In genomic region chr12:94073441-94074051, GRCh38 we compare ENCODE assay signal across 19 cellular contexts.
DNase-seq lines count a peak whose midpoint lies in the region; ATAC-seq and TF ChIP-seq lines count a peak whose summit lies in the region.
"Had no signal": no experiment of that assay in that cellular context is flagged by ENCODE, and none has a peak within 500 bp of the region (broad histone marks: within the 10 kb centered on the region; RNA-seq: fewer than 3 reads in every experiment).

No MANE protein-coding gene starts in this region.

- H3K27me3 ChIP-seq in breast epithelium: no peaks in the 10 kb centered on the region
- no peaks in the 10 kb centered on the region for H3K27me3 ChIP-seq in heart left ventricle
- H3K27me3 ChIP-seq in gastrocnemius medialis: no peaks in the 10 kb centered on the region
- H3K27me3 ChIP-seq in Peyer's patch: no peaks in the 10 kb centered on the region
- H3K27me3 ChIP-seq: foreskin keratinocyte, testis had no signal

- no peak for DNase-seq in breast epithelium (ENCODE audit: low spot score in 2 of 2)
- peak in 4 of 5 donors; percentile 13 to 91 (median 34) for DNase-seq in heart left ventricle
- peak; percentile 86 to 95 for DNase-seq in gastrocnemius medialis
- DNase-seq in NCI-H1092 (lab: John Stamatoyannopoulos, UW): no peak
- DNase-seq in Peyer's patch: no peak
- DNase-seq in pons (ENCODE audit: low spot score): no peak
- DNase-seq in UCSD-AML1 (lab: John Stamatoyannopoulos, UW; ENCODE audit: unreplicated experiment): no peak
- DNase-seq: activated CD4-positive, alpha-beta T cell treated with anti-CD3 and anti-CD28 coated beads, Interleukin-2, amount 10 ng/mL, durations not matched to agents 24 days and 14 days; activated naive CD4-positive, alpha-beta T cell treated with anti-CD3 and anti-CD28 coated beads, Interleukin-2, amount 10 ng/mL, durations not matched to agents 7 days and 5 days; COR-L47; foreskin keratinocyte; NCI-H1436 treated with DMSO at 0.1 percent for 48 hours; OCI-M1; SK-N-SH; stimulated activated CD4-positive, alpha-beta T cell treated with anti-CD3 and anti-CD28 coated beads, Interleukin-2, amount 100 ng/mL, for 24 hours; testis had no signal

- in situ Hi-C loops in gastrocnemius medialis (cut with MboI; ENCODE audit: low sequenced_read_pairs in 4 of 4): loop anchor here in 2 of 4 donors (5.0 to 10.0 kb wide), 2 partner anchors 91 to 399 kb away; partner anchors contain the start of gene CRADD (in 1 of the 2)

- H3K9me3 ChIP-seq in HEK293 (ENCODE audit: control insufficient read depth, insufficient read depth, low read depth, low read length): no peaks in the 10 kb centered on the region
- no peaks in the 10 kb centered on the region for H3K9me3 ChIP-seq in breast epithelium
- H3K9me3 ChIP-seq in heart left ventricle: peaks cover 0 to 7% (median 0%) of the 10 kb centered on the region in 12 donors
- H3K9me3 ChIP-seq in gastrocnemius medialis: no peaks in the 10 kb centered on the region
- no peaks in the 10 kb centered on the region for H3K9me3 ChIP-seq in Peyer's patch
- H3K9me3 ChIP-seq: SK-N-SH, testis had no signal

- H3K4me1 ChIP-seq in HEK293 (ENCODE audit: control insufficient read depth, insufficient read depth, low read length): no peaks in the 10 kb centered on the region
- H3K4me1 ChIP-seq in breast epithelium: no peaks in the 10 kb centered on the region
- peaks cover 0 to 32% (median 20%) of the 10 kb centered on the region in 12 donors for H3K4me1 ChIP-seq in heart left ventricle
- peaks cover 23 to 35% of the 10 kb centered on the region in 2 donors for H3K4me1 ChIP-seq in gastrocnemius medialis
- H3K4me1 ChIP-seq in Peyer's patch: peaks cover 0 to 6% (median 0%) of the 10 kb centered on the region in 4 donors

- intact Hi-C loops in breast epithelium (cut with DNase I; ENCODE audit: low total_unique reads) (no loop called here), heart left ventricle (cut with DNase I) (loop anchor here (2.0 to 10.0 kb wide), 12 partner anchors 79 to 399 kb away; partner anchors contain the start of gene CRADD (in 4 of the 10)), gastrocnemius medialis (cut with DNase I; ENCODE audit: low total_unique reads) (loop anchor here (2.0 to 10.0 kb wide), 6 partner anchors 19 to 499 kb away; partner anchors contain the start of gene SOCS2)

- TF ChIP-seq CTCF in HEK293 (tag by site-specific recombination; IDR thresholded peaks at IDR 0.05): no peak
- no peak for TF ChIP-seq CTCF in breast epithelium (IDR thresholded peaks at IDR 0.05)
- no peak for TF ChIP-seq CTCF in heart left ventricle (IDR thresholded peaks at IDR 0.05)
- TF ChIP-seq CTCF in gastrocnemius medialis (IDR thresholded peaks at IDR 0.05 in 4 of 5, conservative IDR thresholded peaks at IDR 0.05 in 1 of 5): no peak
- no peak for TF ChIP-seq CTCF in Peyer's patch (IDR thresholded peaks at IDR 0.05)

- TF ChIP-seq POLR2A in breast epithelium (IDR thresholded peaks at IDR 0.05): no peak
- TF ChIP-seq POLR2A in heart left ventricle (IDR thresholded peaks at IDR 0.05): no peak
- TF ChIP-seq POLR2A in gastrocnemius medialis (IDR thresholded peaks at IDR 0.05): peak; percentile 23 to 24
- no peak for TF ChIP-seq POLR2A in Peyer's patch (IDR thresholded peaks at IDR 0.05)

- H3K27ac ChIP-seq in HEK293 (ENCODE audit: extremely low read depth, low read depth, low read length): no peak overlapping the region
- H3K27ac ChIP-seq in breast epithelium: peak overlapping the region; percentile 65 to 74
- peak overlapping the region in 11 of 12 donors; percentile 74 to 96 (median 86) for H3K27ac ChIP-seq in heart left ventricle
- H3K27ac ChIP-seq in gastrocnemius medialis: peak overlapping the region; percentile 77 to 87 (median 80)
- H3K27ac ChIP-seq in Peyer's patch: no peak overlapping the region
- H3K27ac ChIP-seq: foreskin keratinocyte had no signal

- no peak overlapping the region for H3K4me3 ChIP-seq in HEK293 (ENCODE audit: low read depth, low read length)
- H3K4me3 ChIP-seq in breast epithelium: no peak overlapping the region
- H3K4me3 ChIP-seq in heart left ventricle: no peak overlapping the region
- H3K4me3 ChIP-seq in gastrocnemius medialis: no peak overlapping the region
- no peak overlapping the region for H3K4me3 ChIP-seq in Peyer's patch
- H3K4me3 ChIP-seq: lung, testis had no signal

- POLR2A ChIA-PET in HEK293 (lab: Yijun Ruan, JAX): no interaction called here

- 65 to 80% (median 68%) methylated on average over 9 of the region's 9 CpGs for WGBS in heart left ventricle, 4 donors

- H3K36me3 ChIP-seq in HEK293 (ENCODE audit: control insufficient read depth in 2 of 2, insufficient read depth in 1 of 2, low read length in 2 of 2) (no peaks in the 10 kb centered on the region), breast epithelium (no peaks in the 10 kb centered on the region), heart left ventricle (no peaks in the 10 kb centered on the region), gastrocnemius medialis (no peaks in the 10 kb centered on the region), Peyer's patch (no peaks in the 10 kb centered on the region)

- CTCF ChIA-PET in HEK293 (lab: Yijun Ruan, JAX): interaction anchor here (0.7 kb wide), 1 partner anchor 43 kb away, joined by 3 read pairs; no protein-coding TSS in a partner anchor

- peak; percentile 20 to 75 (median 68) for ATAC-seq in heart left ventricle
- ATAC-seq in gastrocnemius medialis: peak; percentile 83 to 86
- ATAC-seq: foreskin keratinocyte; natural killer cell treated with Interleukin-12 subunit alpha and Interleukin-12 subunit beta and Interleukin-15 and Interleukin-18, amount 100 ng/mL, for 72 hours had no signal

TF ChIP-seq in HEK293, 187 proteins besides CTCF, POLR2A, EP300 and RAD21:
- TF ChIP-seq ATF2 (tag by site-specific recombination; IDR thresholded peaks at IDR 0.05; ENCODE audit: low read depth) (no peak), ZNF596 (tag by site-specific recombination; IDR thresholded peaks at IDR 0.05) (peak; percentile 71)

Comparison
In these comparisons a context has a peak if more than half of its experiments do, and no peak if none do; other contexts are left out.
1. H3K27ac ChIP-seq: peak in breast epithelium (2 of 2), heart left ventricle (11 of 12) and gastrocnemius medialis (4 of 4); none in HEK293 (single experiment) and Peyer's patch (0 of 4).
2. DNase-seq: peak in heart left ventricle (4 of 5) and gastrocnemius medialis (2 of 2); none in breast epithelium (0 of 2), NCI-H1092 (single experiment), Peyer's patch (0 of 3), pons (single experiment) and UCSD-AML1 (single experiment).
3. POLR2A ChIP-seq: peak in gastrocnemius medialis (2 of 2); none in breast epithelium (single experiment), heart left ventricle (0 of 2) and Peyer's patch (0 of 2).